ENCODE assay signal across 8 cellular contexts in genomic region chr5:159156839-159157238, GRCh38. TPM values are rescaled to one million over a fixed set of nuclear protein-coding genes. Genes with fewer than 3 reads are reported as not detected.
DNase-seq lines count a peak whose midpoint lies in the region; ATAC-seq and TF ChIP-seq lines count a peak whose summit lies in the region.

No MANE protein-coding gene starts in this region.

- no TSS peak for BruUV-seq in MCF 10A (replicated peaks; lab: Mats Ljungman, UMichigan)

- H3K27me3 Mint-ChIP-seq in MCF 10A (ENCODE audit: insufficient read depth, unreplicated experiment) = no peaks in the 10 kb centered on the region
- H3K27me3 Mint-ChIP-seq in stimulated activated naive CD8-positive, alpha-beta T cell treated with anti-CD3 and anti-CD28 coated beads, Interleukin-15, amount 100 ng/mL, for 72 hours = no peaks in the 10 kb centered on the region

- peak; percentile 83 for DNase-seq in DMS 273 (lab: John Stamatoyannopoulos, UW; ENCODE audit: unreplicated experiment)
- DNase-seq in HuH-7.5 (ENCODE audit: low spot score) = peak; percentile 43
- DNase-seq in MCF 10A (ENCODE audit: unreplicated experiment) = peak; percentile 87
- DNase-seq in iris pigment epithelial cell (ENCODE audit: low read depth) = peak; percentile 77
- DNase-seq in stimulated activated naive CD8-positive, alpha-beta T cell treated with anti-CD3 and anti-CD28 coated beads, Interleukin-15, amount 100 ng/mL, for 72 hours = peak in 1 of 2 donors; percentile 29
- DNase-seq in stimulated activated CD4-positive, alpha-beta T cell treated with anti-CD3 and anti-CD28 coated beads, Interleukin-12 subunit alpha, Interleukin-12 subunit beta, amount 100 ng/mL, for 4 hours = no peak

- intact Hi-C loops in MCF 10A (cut with micrococcal nuclease) = loop anchor here (1.0 to 5.0 kb wide), 5 partner anchors 50 to 830 kb away; partner anchors contain the start of gene UBLCP1

- H3K4me1 Mint-ChIP-seq in MCF 10A (ENCODE audit: insufficient read depth, unreplicated experiment) = peaks cover 12% of the 10 kb centered on the region
- peaks cover 49% of the 10 kb centered on the region for H3K4me1 Mint-ChIP-seq in stimulated activated naive CD8-positive, alpha-beta T cell treated with anti-CD3 and anti-CD28 coated beads, Interleukin-15, amount 100 ng/mL, for 72 hours

- no peaks in the 10 kb centered on the region for H3K9me3 Mint-ChIP-seq in MCF 10A (ENCODE audit: unreplicated experiment)
- no peaks in the 10 kb centered on the region for H3K9me3 Mint-ChIP-seq in stimulated activated naive CD8-positive, alpha-beta T cell treated with anti-CD3 and anti-CD28 coated beads, Interleukin-15, amount 100 ng/mL, for 72 hours

- H2AFZ ChIP-seq in OCI-LY3 (ENCODE audit: low read depth, low read length) = no peak overlapping the region

- H3K4me2 ChIP-seq in OCI-LY3 (ENCODE audit: low read length) = peak overlapping the region; percentile 59

- peak overlapping the region; percentile 28 for H3K27ac Mint-ChIP-seq in MCF 10A (ENCODE audit: low read depth, unreplicated experiment)
- no peak overlapping the region for H3K27ac Mint-ChIP-seq in stimulated activated naive CD8-positive, alpha-beta T cell treated with anti-CD3 and anti-CD28 coated beads, Interleukin-15, amount 100 ng/mL, for 72 hours

- peak overlapping the region; percentile 70 for H3K27ac ChIP-seq in OCI-LY3 (ENCODE audit: low read length)

- no peak overlapping the region for H3K4me3 Mint-ChIP-seq in MCF 10A (ENCODE audit: unreplicated experiment)
- H3K4me3 Mint-ChIP-seq in stimulated activated naive CD8-positive, alpha-beta T cell treated with anti-CD3 and anti-CD28 coated beads, Interleukin-15, amount 100 ng/mL, for 72 hours = no peak overlapping the region

- peak; percentile 31 for ATAC-seq in GM19324 (IDR thresholded peaks at IDR 0.05; ENCODE audit: low FRiP score, unreplicated experiment)
- peak; percentile 69 for ATAC-seq in stimulated activated naive CD8-positive, alpha-beta T cell treated with anti-CD3 and anti-CD28 coated beads, Interleukin-15, amount 100 ng/mL, for 72 hours

- H3K79me2 ChIP-seq in OCI-LY3 (ENCODE audit: low read length) = peaks cover 5% of the 10 kb centered on the region; the same call in 1 of the 2 replicates

- H3K4me3 ChIP-seq in OCI-LY3 (ENCODE audit: low read length) = no peak overlapping the region

- H3K9ac ChIP-seq in OCI-LY3 (ENCODE audit: low read length) = no peak overlapping the region

- TF ChIP-seq CTCF in OCI-LY3 (IDR thresholded peaks at IDR 0.05; ENCODE audit: low read depth, low read length) = peak; percentile 80
- TF ChIP-seq CTCF in MCF 10A (IDR thresholded peaks at IDR 0.05; ENCODE audit: unreplicated experiment) = peak; percentile 88

- peaks cover 26% of the 10 kb centered on the region for H3K36me3 ChIP-seq in OCI-LY3 (replicated peaks; ENCODE audit: low read depth, low read length)

- H3K36me3 Mint-ChIP-seq in MCF 10A (ENCODE audit: insufficient read depth, unreplicated experiment) = peaks cover 100% of the 10 kb centered on the region

- CTCF ChIA-PET in MCF 10A (lab: Yijun Ruan, JAX) = interaction anchor here (0.6 to 3.2 kb wide), 54 partner anchors 9 to 1392 kb away, joined by 3 to 64 read pairs (median 4); no protein-coding TSS in a partner anchor

- POLR2A ChIA-PET in MCF 10A (lab: Yijun Ruan, JAX) = interaction anchor here (0.6 to 3.0 kb wide), 30 partner anchors 10 to 1369 kb away, joined by 3 to 27 read pairs (median 5); partner anchors contain the start of gene UBLCP1

- peaks cover 21% of the 10 kb centered on the region for H3K4me1 ChIP-seq in OCI-LY3 (ENCODE audit: low read length)

- no peaks in the 10 kb centered on the region for H3K27me3 ChIP-seq in OCI-LY3 (ENCODE audit: low read depth, low read length)

- peaks cover 9% of the 10 kb centered on the region for H4K20me1 ChIP-seq in OCI-LY3 (ENCODE audit: insufficient read depth, low read length)

- H3K9me3 ChIP-seq in OCI-LY3 (ENCODE audit: insufficient read depth, low read length) = no peaks in the 10 kb centered on the region

RNA-seq across cellular contexts. Expression of gene RNF145, which starts 52.5 kb away (rescaled TPM):
- total RNA-seq in MCF 10A (2022) = 122 and 157 TPM in 2 replicates

RNA-seq across cellular contexts. Expression of gene EBF1, which starts 57.1 kb away (rescaled TPM):
- 1.0 and 2.0 TPM in 2 replicates for total RNA-seq in MCF 10A (2022)
